ENCODE assay signal across 17 cellular contexts in genomic region chr9:97568461-97569275, GRCh38.
"Had no signal": no experiment of that assay in that cellular context is flagged by ENCODE, and none has a peak within 500 bp of the region (broad histone marks: within the 10 kb centered on the region; RNA-seq: fewer than 3 reads in every experiment).

No MANE protein-coding gene starts in this region.

- H3K4me3 ChIP-seq: breast epithelium, colonic mucosa, heart left ventricle, lung, neural progenitor cell had no signal

- H3K36me3 Mint-ChIP-seq: activated naive CD8-positive, alpha-beta T cell treated with anti-CD3 and anti-CD28 coated beads for 36 hours; naive thymus-derived CD8-positive, alpha-beta T cell; neural progenitor cell had no signal

- H3K27me3 ChIP-seq: breast epithelium, colonic mucosa, heart left ventricle, neural progenitor cell had no signal

- H3K9ac ChIP-seq: neural progenitor cell had no signal

- H3K9me3 ChIP-seq: breast epithelium, colonic mucosa, heart left ventricle had no signal

- H3K4me1 Mint-ChIP-seq: activated CD4-positive, alpha-beta T cell treated with anti-CD3 and anti-CD28 coated beads, Interleukin-2, amount 10 ng/mL, durations not matched to agents 24 days and 14 days had no signal

- H3K27ac ChIP-seq: breast epithelium, colonic mucosa, heart left ventricle, neural progenitor cell had no signal

- H3K4me1 ChIP-seq: breast epithelium, colonic mucosa had no signal

- H3K4me2 ChIP-seq: neural progenitor cell had no signal

- H2AFZ ChIP-seq: neural progenitor cell had no signal

- ATAC-seq: activated T-helper 17 cell treated with anti-CD3 and anti-CD28 coated beads, Interleukin-2, amount 50 U/mL, for 72 hours; heart left ventricle; naive thymus-derived CD8-positive, alpha-beta T cell; stimulated activated naive CD8-positive, alpha-beta T cell treated with anti-CD3 and anti-CD28 coated beads, Interleukin-15, Interleukin-2, amounts not matched to agents 100 U/mL and 50 U/mL, for 24 hours had no signal

- DNase-seq: activated CD4-positive, alpha-beta memory T cell treated with anti-CD3 and anti-CD28 coated beads, Interleukin-2, amount 10 ng/mL, durations not matched to agents 7 days and 5 days; activated CD4-positive, alpha-beta T cell treated with anti-CD3 and anti-CD28 coated beads, Interleukin-2, amount 10 ng/mL, durations not matched to agents 24 days and 14 days; activated CD4-positive, CD25-positive, alpha-beta regulatory T cell; activated naive CD4-positive, alpha-beta T cell treated with Interleukin-2 at 50 U/mL for 16 hours; activated naive CD8-positive, alpha-beta T cell treated with anti-CD3 and anti-CD28 coated beads for 36 hours; activated T-cell treated with anti-CD3 and anti-CD28 coated beads, Interleukin-2, amount 50 U/mL, for 24 hours; colonic mucosa; endodermal cell; heart left ventricle; naive thymus-derived CD8-positive, alpha-beta T cell; stimulated activated CD4-positive, alpha-beta T cell treated with anti-CD3 and anti-CD28 coated beads, Interleukin-4, amount 100 ng/mL, for 4 hours; stimulated activated naive CD8-positive, alpha-beta T cell treated with anti-CD3 and anti-CD28 coated beads, Interleukin-15, Interleukin-2, amounts not matched to agents 100 U/mL and 50 U/mL, for 24 hours had no signal

- H3K4me3 Mint-ChIP-seq: activated CD4-positive, alpha-beta memory T cell treated with anti-CD3 and anti-CD28 coated beads, Interleukin-2, amount 10 ng/mL, durations not matched to agents 7 days and 5 days; activated CD4-positive, alpha-beta T cell treated with anti-CD3 and anti-CD28 coated beads, Interleukin-2, amount 10 ng/mL, durations not matched to agents 24 days and 14 days; activated naive CD8-positive, alpha-beta T cell treated with anti-CD3 and anti-CD28 coated beads for 36 hours; activated T-cell treated with anti-CD3 and anti-CD28 coated beads, Interleukin-2, amount 50 U/mL, for 24 hours; activated T-helper 17 cell treated with anti-CD3 and anti-CD28 coated beads, Interleukin-2, amount 50 U/mL, for 72 hours; endodermal cell; naive thymus-derived CD8-positive, alpha-beta T cell; neural progenitor cell; T-helper 1 cell treated with Interleukin-12 subunit alpha and Interleukin-12 subunit beta and Interleukin-4 antibody, amounts not matched to agents 30 μg/mL and 1 μg/mL, for 36 hours had no signal

- H3K36me3 ChIP-seq: breast epithelium, colonic mucosa, neural progenitor cell had no signal

- H3K27ac Mint-ChIP-seq: activated CD4-positive, alpha-beta memory T cell treated with anti-CD3 and anti-CD28 coated beads, Interleukin-2, amount 10 ng/mL, durations not matched to agents 7 days and 5 days; activated CD4-positive, alpha-beta T cell treated with anti-CD3 and anti-CD28 coated beads, Interleukin-2, amount 10 ng/mL, durations not matched to agents 24 days and 14 days; activated naive CD8-positive, alpha-beta T cell treated with anti-CD3 and anti-CD28 coated beads for 36 hours; activated T-cell treated with anti-CD3 and anti-CD28 coated beads, Interleukin-2, amount 50 U/mL, for 24 hours; endodermal cell; naive thymus-derived CD8-positive, alpha-beta T cell; neural progenitor cell; T-helper 1 cell treated with Interleukin-12 subunit alpha and Interleukin-12 subunit beta and Interleukin-4 antibody, amounts not matched to agents 30 μg/mL and 1 μg/mL, for 36 hours had no signal

- H3K9me3 Mint-ChIP-seq: activated CD4-positive, alpha-beta memory T cell treated with anti-CD3 and anti-CD28 coated beads, Interleukin-2, amount 10 ng/mL, durations not matched to agents 7 days and 5 days; activated CD4-positive, alpha-beta T cell treated with anti-CD3 and anti-CD28 coated beads, Interleukin-2, amount 10 ng/mL, durations not matched to agents 24 days and 14 days; activated naive CD8-positive, alpha-beta T cell treated with anti-CD3 and anti-CD28 coated beads for 36 hours; activated T-cell treated with anti-CD3 and anti-CD28 coated beads, Interleukin-2, amount 50 U/mL, for 24 hours; activated T-helper 17 cell treated with anti-CD3 and anti-CD28 coated beads, Interleukin-2, amount 50 U/mL, for 72 hours; naive thymus-derived CD8-positive, alpha-beta T cell; neural progenitor cell; T-helper 1 cell treated with Interleukin-12 subunit alpha and Interleukin-12 subunit beta and Interleukin-4 antibody, amounts not matched to agents 30 μg/mL and 1 μg/mL, for 36 hours had no signal
